10 cellular contexts compared by ENCODE assay signal in genomic region chr20:48619126-48620101, GRCh38.
DNase-seq lines count a peak whose midpoint lies in the region; ATAC-seq and TF ChIP-seq lines count a peak whose summit lies in the region.
"Had no signal": no experiment of that assay in that cellular context is flagged by ENCODE, and none has a peak within 500 bp of the region (broad histone marks: within the 10 kb centered on the region; RNA-seq: fewer than 3 reads in every experiment).

No MANE protein-coding gene starts in this region.

- H3K9me3 ChIP-seq in NT2/D1 (ENCODE audit: insufficient read depth, low read length) (no peaks in the 10 kb centered on the region), heart right ventricle (no peaks in the 10 kb centered on the region), smooth muscle cell (replicated peaks; ENCODE audit: low read depth) (no peaks in the 10 kb centered on the region), tibial nerve (no peaks in the 10 kb centered on the region)
- H3K9me3 ChIP-seq: thyroid gland had no signal

- H4K20me1 ChIP-seq in smooth muscle cell (ENCODE audit: low read depth), result no peaks in the 10 kb centered on the region

- H3K4me3 ChIP-seq in NT2/D1 (ENCODE audit: insufficient read length, low read depth) (no peak overlapping the region), heart right ventricle (no peak overlapping the region), smooth muscle cell (no peak overlapping the region), tibial nerve (no peak overlapping the region)
- H3K4me3 ChIP-seq: thyroid gland had no signal

- no peak for TF ChIP-seq CTCF in heart right ventricle (IDR thresholded peaks at IDR 0.05)
- TF ChIP-seq CTCF in smooth muscle cell (IDR thresholded peaks at IDR 0.05; ENCODE audit: borderline replicate concordance, insufficient read depth, poor library complexity, severe bottlenecking), result no peak
- TF ChIP-seq CTCF in tibial nerve (IDR thresholded peaks at IDR 0.05), result no peak

- H3K27ac ChIP-seq in heart right ventricle, result no peak overlapping the region
- no peak overlapping the region for H3K27ac ChIP-seq in smooth muscle cell (ENCODE audit: low read depth)
- no peak overlapping the region for H3K27ac ChIP-seq in tibial nerve
- H3K27ac ChIP-seq: 22Rv1, thyroid gland had no signal

- H3K79me2 ChIP-seq in smooth muscle cell (ENCODE audit: low read depth), result no peaks in the 10 kb centered on the region

- H3K9ac ChIP-seq in NT2/D1 (ENCODE audit: insufficient read length, low read depth) (peak overlapping the region; percentile 73), smooth muscle cell (ENCODE audit: low read depth) (no peak overlapping the region)

- H3K4me1 ChIP-seq in NT2/D1 (ENCODE audit: insufficient read depth, insufficient read length), result peaks cover 20% of the 10 kb centered on the region
- H3K4me1 ChIP-seq in heart right ventricle, result peaks cover 12 to 27% (median 20%) of the 10 kb centered on the region in 9 donors
- H3K4me1 ChIP-seq in smooth muscle cell (ENCODE audit: low read depth), result no peaks in the 10 kb centered on the region
- H3K4me1 ChIP-seq in tibial nerve, result peaks cover 0 to 20% (median 5%) of the 10 kb centered on the region in 4 donors

- H3F3A ChIP-seq in smooth muscle cell (ENCODE audit: low read depth), result no peaks in the 10 kb centered on the region

- H2AFZ ChIP-seq in smooth muscle cell (ENCODE audit: low read depth), result no peak overlapping the region

- DNase-seq in NCI-H2107 treated with DMSO at 0.1 percent for 48 hours (lab: John Stamatoyannopoulos, UW; ENCODE audit: unreplicated experiment), result peak; percentile 3
- DNase-seq in NCI-H2107 (lab: John Stamatoyannopoulos, UW), result no peak
- no peak for DNase-seq in NT2/D1 (ENCODE audit: low read depth, low spot score)
- peak; percentile 30 to 47 for DNase-seq in heart right ventricle
- DNase-seq in smooth muscle cell (lab: John Stamatoyannopoulos, UW; ENCODE audit: unreplicated experiment), result peak; percentile 31
- no peak for DNase-seq in tibial nerve (ENCODE audit: low spot score in 2 of 2)

- peak in 7 of 8 donors; percentile 2 to 42 (median 14) for ATAC-seq in heart right ventricle
- no peak for ATAC-seq in HG03135 (IDR thresholded peaks at IDR 0.05; ENCODE audit: unreplicated experiment)
- no peak for ATAC-seq in GM21526 (IDR thresholded peaks at IDR 0.05; ENCODE audit: low FRiP score, unreplicated experiment)

- H3K36me3 ChIP-seq in NT2/D1 (ENCODE audit: insufficient read depth, insufficient read length, low read length) (peaks cover 6% of the 10 kb centered on the region), heart right ventricle (peaks cover 0 to 14% (median 0%) of the 10 kb centered on the region in 9 donors), smooth muscle cell (ENCODE audit: low read depth) (no peaks in the 10 kb centered on the region), tibial nerve (peaks cover 0 to 6% (median 0%) of the 10 kb centered on the region in 3 donors)
- H3K36me3 ChIP-seq: thyroid gland had no signal

- no peak overlapping the region for H3K4me2 ChIP-seq in smooth muscle cell

- intact Hi-C loops in heart right ventricle (cut with DNase I), result loop anchor here (1.0 to 10.0 kb wide), 16 partner anchors 831 to 1865 kb away; partner anchors contain the start of gene SULF2 (in 1 of the 10)

- no peak for TF ChIP-seq EP300 in tibial nerve (IDR thresholded peaks at IDR 0.05)

- WGBS in heart right ventricle, 2 donors, result 41 to 60% methylated on average over 17 of the region's 17 CpGs
- WGBS in smooth muscle cell (ENCODE audit: low lambda C conversion rate), result 66% methylated on average over 17 of the region's 17 CpGs
- WGBS in tibial nerve, 2 donors, result 72 to 75% methylated on average over 14 to 17 of the region's 17 CpGs

- no peak for TF ChIP-seq POLR2A in tibial nerve (IDR thresholded peaks at IDR 0.05)

- H3K27me3 ChIP-seq in NT2/D1 (ENCODE audit: insufficient read depth, insufficient read length), result no peaks in the 10 kb centered on the region
- H3K27me3 ChIP-seq in heart right ventricle, result no peaks in the 10 kb centered on the region
- H3K27me3 ChIP-seq in smooth muscle cell (ENCODE audit: low read depth), result no peaks in the 10 kb centered on the region
- H3K27me3 ChIP-seq in tibial nerve, result no peaks in the 10 kb centered on the region
- H3K27me3 ChIP-seq: thyroid gland had no signal

Comparison
In these comparisons a context has a peak if more than half of its experiments do, and no peak if none do; other contexts are left out.
1. DNase-seq: peak in NCI-H2107 treated with DMSO at 0.1 percent for 48 hours (single experiment), heart right ventricle (2 of 2) and smooth muscle cell (single experiment); none in NCI-H2107 (single experiment), NT2/D1 (single experiment) and tibial nerve (0 of 2).
2. ATAC-seq: peak in heart right ventricle (7 of 8); none in HG03135 (single experiment) and GM21526 (single experiment).